In genomic region chr10:6558759-6559429, GRCh38 we compare ENCODE assay signal across 14 cellular contexts. TPM values are rescaled to one million over a fixed set of nuclear protein-coding genes. Genes with fewer than 3 reads are reported as not detected.
A peak's percentile ranks its signal among the peaks of the same experiment; 100 is the strongest.
DNase-seq lines count a peak whose midpoint lies in the region; ATAC-seq lines count a peak whose summit lies in the region.
"Had no signal": no experiment of that assay in that cellular context is flagged by ENCODE, and none has a peak within 500 bp of the region (broad histone marks: within the 10 kb centered on the region; RNA-seq: fewer than 3 reads in every experiment).

No MANE protein-coding gene starts in this region.

- no peaks in the 10 kb centered on the region for H3K9me3 Mint-ChIP-seq in activated CD8-positive, alpha-beta T cell treated with anti-CD3 and anti-CD28 coated beads, Interleukin-2, amount 10 ng/mL, durations not matched to agents 7 days and 5 days (ENCODE audit: insufficient read depth)
- H3K9me3 Mint-ChIP-seq in immature natural killer cell: no peaks in the 10 kb centered on the region

- CTCF ChIA-PET in activated CD8-positive, alpha-beta T cell treated with anti-CD3 and anti-CD28 coated beads, Interleukin-2, amount 10 ng/mL, durations not matched to agents 7 days and 5 days (lab: Charles Lee): interaction anchor here (1.0 to 4.8 kb wide), 7 partner anchors 13 to 111 kb away, joined by 3 to 24 read pairs (median 3); partner anchors contain the start of gene PRKCQ

- H3K27me3 ChIP-seq in thymus (ENCODE audit: control insufficient read depth, insufficient read depth) (no peaks in the 10 kb centered on the region), right cardiac atrium (ENCODE audit: control insufficient read depth, insufficient read depth) (no peaks in the 10 kb centered on the region)

- POLR2A ChIA-PET in activated CD8-positive, alpha-beta T cell treated with anti-CD3 and anti-CD28 coated beads, Interleukin-2, amount 10 ng/mL, durations not matched to agents 7 days and 5 days (lab: Charles Lee): interaction anchor here (0.6 to 3.3 kb wide), 6 partner anchors 10 to 412 kb away, joined by 3 to 21 read pairs (median 4); no protein-coding TSS in a partner anchor

- H3K27ac Mint-ChIP-seq in activated CD8-positive, alpha-beta T cell treated with anti-CD3 and anti-CD28 coated beads, Interleukin-2, amount 10 ng/mL, durations not matched to agents 7 days and 5 days: peak overlapping the region; percentile 79
- peak overlapping the region; percentile 91 to 98 (median 94) for H3K27ac Mint-ChIP-seq in immature natural killer cell

- H3K36me3 ChIP-seq in thymus (ENCODE audit: control insufficient read depth, insufficient read depth): no peaks in the 10 kb centered on the region
- H3K36me3 ChIP-seq: MG63, suprapubic skin had no signal

- peak overlapping the region; percentile 39 for H3K4me3 Mint-ChIP-seq in activated CD8-positive, alpha-beta T cell treated with anti-CD3 and anti-CD28 coated beads, Interleukin-2, amount 10 ng/mL, durations not matched to agents 7 days and 5 days
- peak overlapping the region; percentile 67 to 90 (median 72) for H3K4me3 Mint-ChIP-seq in immature natural killer cell

- WGBS in thymus: 96% methylated on average over 12 of the region's 12 CpGs
- 91% methylated on average over 12 of the region's 12 CpGs for WGBS in right cardiac atrium

- no peak for ATAC-seq in activated CD8-positive, alpha-beta T cell treated with anti-CD3 and anti-CD28 coated beads, Interleukin-2, amount 10 ng/mL, durations not matched to agents 7 days and 5 days
- no peak for ATAC-seq in right cardiac atrium

- peak; percentile 19 for DNase-seq in stimulated activated CD4-positive, alpha-beta T cell treated with anti-CD3 and anti-CD28 coated beads, Interleukin-4, amount 100 ng/mL, for 24 hours
- DNase-seq in stimulated activated CD4-positive, alpha-beta T cell treated with anti-CD3 and anti-CD28 coated beads, Interleukin-12 subunit alpha, Interleukin-12 subunit beta, amount 100 ng/mL, for 4 hours: no peak
- DNase-seq in activated CD8-positive, alpha-beta T cell treated with anti-CD3 and anti-CD28 coated beads, Interleukin-2, amount 10 ng/mL, durations not matched to agents 7 days and 5 days: no peak
- DNase-seq in immature natural killer cell (no peak), NCI-H526 treated with DMSO at 0.1 percent for 48 hours (lab: John Stamatoyannopoulos, UW) (no peak), COLO829 (ENCODE audit: low spot score) (no peak), right cardiac atrium (no peak)
- DNase-seq: effector CD8-positive, alpha-beta T cell; hypothalamus; MG63; NCI-H1694; NCI-H226 had no signal

- H3K4me1 ChIP-seq in thymus (ENCODE audit: control insufficient read depth, insufficient read depth, low read length) (peaks cover 43% of the 10 kb centered on the region), right cardiac atrium (ENCODE audit: control insufficient read depth, insufficient read depth, low read length) (no peaks in the 10 kb centered on the region)
- H3K4me1 ChIP-seq: suprapubic skin had no signal

- H3K27ac ChIP-seq in thymus (ENCODE audit: low read depth): no peak overlapping the region
- no peak overlapping the region for H3K27ac ChIP-seq in right cardiac atrium (ENCODE audit: low read length)
- H3K27ac ChIP-seq: suprapubic skin had no signal

- peaks cover 76% of the 10 kb centered on the region for H3K36me3 Mint-ChIP-seq in activated CD8-positive, alpha-beta T cell treated with anti-CD3 and anti-CD28 coated beads, Interleukin-2, amount 10 ng/mL, durations not matched to agents 7 days and 5 days (ENCODE audit: low read depth)
- peaks cover 4 to 9% (median 7%) of the 10 kb centered on the region in 3 donors for H3K36me3 Mint-ChIP-seq in immature natural killer cell

- H3K27me3 Mint-ChIP-seq in activated CD8-positive, alpha-beta T cell treated with anti-CD3 and anti-CD28 coated beads, Interleukin-2, amount 10 ng/mL, durations not matched to agents 7 days and 5 days (ENCODE audit: low read depth): no peaks in the 10 kb centered on the region
- peaks cover 2 to 8% (median 3%) of the 10 kb centered on the region in 3 donors for H3K27me3 Mint-ChIP-seq in immature natural killer cell (ENCODE audit: low read depth in 3 of 3)

- H3K4me1 Mint-ChIP-seq in activated CD8-positive, alpha-beta T cell treated with anti-CD3 and anti-CD28 coated beads, Interleukin-2, amount 10 ng/mL, durations not matched to agents 7 days and 5 days (ENCODE audit: low read depth): peaks cover 86% of the 10 kb centered on the region
- peaks cover 93 to 95% of the 10 kb centered on the region in 2 donors for H3K4me1 Mint-ChIP-seq in immature natural killer cell

- intact Hi-C loops in right cardiac atrium (cut with DNase I): no loop called here

- peak overlapping the region; percentile 11 for H3K4me3 ChIP-seq in thymus (ENCODE audit: low read length)
- H3K4me3 ChIP-seq in right cardiac atrium (ENCODE audit: low read length): no peak overlapping the region
- H3K4me3 ChIP-seq: MG63, suprapubic skin had no signal

- no peaks in the 10 kb centered on the region for H3K9me3 ChIP-seq in thymus (ENCODE audit: control insufficient read depth)
- no peaks in the 10 kb centered on the region for H3K9me3 ChIP-seq in right cardiac atrium (ENCODE audit: control insufficient read depth, low read length)
- H3K9me3 ChIP-seq: MG63, suprapubic skin had no signal

RNA-seq across cellular contexts. Expression of gene PRKCQ, which starts 21.2 kb away (rescaled TPM):
- total RNA-seq in activated CD8-positive, alpha-beta T cell treated with anti-CD3 and anti-CD28 coated beads, Interleukin-2, amount 10 ng/mL, durations not matched to agents 7 days and 5 days: 10 to 100 TPM; 60.1 to 60.9 TPM
- polyA plus RNA-seq in immature natural killer cell (10 to 100 TPM; 20.2 to 46.5 (median 36.5) TPM), thymus (18.1 TPM), right cardiac atrium (0.05 TPM)
- under 1 TPM; 0.17 to 0.25 (median 0.22) TPM for total RNA-seq in right cardiac atrium

Comparison
In these comparisons a context has a peak if more than half of its experiments do, and no peak if none do; other contexts are left out.
1. RNA of gene PRKCQ, which starts 21.2 kb away (polyA plus RNA-seq): 20.2 to 46.5 TPM in immature natural killer cell and 18.1 TPM in thymus (single experiment); 0.05 TPM in right cardiac atrium (single experiment); every median in the first group is over 10 times any median in the second.